ENCODE assay signal across 28 cellular contexts in the genomic region with DNA sequence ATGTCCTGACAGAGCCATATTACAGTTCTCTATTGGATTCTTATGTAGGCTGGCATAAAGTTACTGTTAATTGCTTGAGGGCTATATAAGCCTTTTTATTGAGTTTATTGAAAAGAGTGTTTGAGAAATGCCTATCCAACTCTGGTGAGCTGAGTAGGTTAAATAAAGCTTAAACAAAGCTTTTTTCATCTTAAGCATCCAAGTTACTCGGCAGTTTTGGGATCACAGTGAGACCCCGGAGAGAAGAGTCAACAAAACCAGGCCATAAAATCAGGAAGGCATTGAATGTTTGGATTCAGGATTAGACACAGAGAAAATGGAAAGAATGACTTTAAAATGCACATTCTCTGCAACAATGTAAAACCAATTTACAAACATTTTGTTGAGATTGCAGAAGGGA.
"Had no signal": no experiment of that assay in that cellular context is flagged by ENCODE, and none has a peak within 500 bp of the region (broad histone marks: within the 10 kb centered on the region; RNA-seq: fewer than 3 reads in every experiment).

No MANE protein-coding gene starts in this region.

- H3K4me1 ChIP-seq: breast epithelium, gastroesophageal sphincter, parathyroid adenoma, psoas muscle, sigmoid colon, transverse colon had no signal

- H3K36me3 ChIP-seq: breast epithelium, gastroesophageal sphincter, sigmoid colon, transverse colon, WERI-Rb-1 had no signal

- H2AFZ ChIP-seq: hepatocyte, parathyroid adenoma had no signal

- H3K4me2 ChIP-seq: hepatocyte had no signal

- H3K4me3 ChIP-seq: breast epithelium, gastroesophageal sphincter, hepatocyte, psoas muscle, sigmoid colon, transverse colon had no signal

- ATAC-seq: activated CD4-positive, CD25-positive, alpha-beta regulatory T cell treated with anti-CD3 and anti-CD28 coated beads, Interleukin-2, amount 50 U/mL, for 24 hours; activated naive CD8-positive, alpha-beta T cell treated with anti-CD3 and anti-CD28 coated beads, Interleukin-2, amount 50 U/mL, for 24 hours; gastroesophageal sphincter; psoas muscle; T-helper 17 cell had no signal

- H3K36me3 Mint-ChIP-seq: activated CD4-positive, alpha-beta memory T cell treated with anti-CD3 and anti-CD28 coated beads for 36 hours; activated naive CD4-positive, alpha-beta T cell treated with anti-CD3 and anti-CD28 coated beads, Interleukin-2, amount 50 U/mL, for 24 hours had no signal

- H3K9me3 Mint-ChIP-seq: activated CD4-positive, alpha-beta memory T cell treated with anti-CD3 and anti-CD28 coated beads for 36 hours; activated naive CD4-positive, alpha-beta T cell treated with anti-CD3 and anti-CD28 coated beads, Interleukin-2, amount 50 U/mL, for 24 hours; activated naive CD8-positive, alpha-beta T cell treated with anti-CD3 and anti-CD28 coated beads, Interleukin-2, amount 50 U/mL, for 24 hours; activated T-cell treated with anti-CD3 and anti-CD28 coated beads, Interleukin-2, amount 50 U/mL, for 24 hours; activated T-helper 2 cell treated with anti-CD3 and anti-CD28 coated beads, Interferon-gamma antibody, Interleukin-2, Interleukin-4, amounts not matched to agents 10 μg/mL and 5 μg/mL and 100 μg/mL, durations not matched to agents 14 hours and 24 hours and 36 hours had no signal

- DNase-seq: activated CD4-positive, alpha-beta memory T cell treated with anti-CD3 and anti-CD28 coated beads for 36 hours; activated CD4-positive, alpha-beta T cell treated with anti-CD3 and anti-CD28 coated beads for 48 hours; activated CD8-positive, alpha-beta memory T cell treated with anti-CD3 and anti-CD28 coated beads, Interleukin-2, amount 50 U/mL, for 48 hours; activated naive CD8-positive, alpha-beta T cell treated with anti-CD3 and anti-CD28 coated beads, Interleukin-2, amount 50 U/mL, for 24 hours; activated T-cell treated with anti-CD3 and anti-CD28 coated beads, Interleukin-2, amount 50 U/mL, for 24 hours; amygdala; central memory CD4-positive, alpha-beta T cell; islet precursor cell; mammary epithelial cell; occipital lobe; psoas muscle; sigmoid colon; small intestine; stimulated activated CD4-positive, alpha-beta T cell treated with anti-CD3 and anti-CD28 coated beads, Interleukin-15, amount 100 ng/mL, for 24 hours; stimulated activated CD4-positive, alpha-beta T cell treated with anti-CD3 and anti-CD28 coated beads, Interleukin-2, amount 100 ng/mL, for 24 hours; stimulated activated naive CD4-positive, alpha-beta T cell treated with Interleukin-2 at 50 U/mL for 16 hours; T-helper 17 cell; T1000; transverse colon; WERI-Rb-1 had no signal

- H3K9ac ChIP-seq: parathyroid adenoma had no signal

- H3K4me1 Mint-ChIP-seq: activated naive CD4-positive, alpha-beta T cell treated with anti-CD3 and anti-CD28 coated beads, Interleukin-2, amount 50 U/mL, for 24 hours; activated naive CD8-positive, alpha-beta T cell treated with anti-CD3 and anti-CD28 coated beads, Interleukin-2, amount 50 U/mL, for 24 hours; nephron had no signal

- H3K27ac Mint-ChIP-seq: activated CD4-positive, alpha-beta memory T cell treated with anti-CD3 and anti-CD28 coated beads for 36 hours; activated naive CD4-positive, alpha-beta T cell treated with anti-CD3 and anti-CD28 coated beads, Interleukin-2, amount 50 U/mL, for 24 hours; activated naive CD8-positive, alpha-beta T cell treated with anti-CD3 and anti-CD28 coated beads, Interleukin-2, amount 50 U/mL, for 24 hours; activated T-cell treated with anti-CD3 and anti-CD28 coated beads, Interleukin-2, amount 50 U/mL, for 24 hours; activated T-helper 2 cell treated with anti-CD3 and anti-CD28 coated beads, Interferon-gamma antibody, Interleukin-2, Interleukin-4, amounts not matched to agents 10 μg/mL and 5 μg/mL and 100 μg/mL, durations not matched to agents 14 hours and 24 hours and 36 hours; nephron; T-helper 17 cell had no signal

- H3K27me3 ChIP-seq: breast epithelium, gastroesophageal sphincter, hepatocyte, sigmoid colon, transverse colon had no signal

- H3K9me3 ChIP-seq: breast epithelium, gastroesophageal sphincter, sigmoid colon, transverse colon had no signal

- H3K27me3 Mint-ChIP-seq: activated naive CD4-positive, alpha-beta T cell treated with anti-CD3 and anti-CD28 coated beads, Interleukin-2, amount 50 U/mL, for 24 hours; activated naive CD8-positive, alpha-beta T cell treated with anti-CD3 and anti-CD28 coated beads, Interleukin-2, amount 50 U/mL, for 24 hours; activated T-cell treated with anti-CD3 and anti-CD28 coated beads, Interleukin-2, amount 50 U/mL, for 24 hours; T-helper 17 cell had no signal

- H3K27ac ChIP-seq: breast epithelium, gastroesophageal sphincter, hepatocyte, parathyroid adenoma, psoas muscle, sigmoid colon, transverse colon, WERI-Rb-1 had no signal

- H3K4me3 Mint-ChIP-seq: activated CD4-positive, alpha-beta memory T cell treated with anti-CD3 and anti-CD28 coated beads for 36 hours; activated naive CD4-positive, alpha-beta T cell treated with anti-CD3 and anti-CD28 coated beads, Interleukin-2, amount 50 U/mL, for 24 hours; activated naive CD8-positive, alpha-beta T cell treated with anti-CD3 and anti-CD28 coated beads, Interleukin-2, amount 50 U/mL, for 24 hours; activated T-cell treated with anti-CD3 and anti-CD28 coated beads, Interleukin-2, amount 50 U/mL, for 24 hours; nephron; T-helper 17 cell had no signal

- H3K79me2 ChIP-seq: hepatocyte, parathyroid adenoma had no signal
